ENCODE assay signal across 8 cellular contexts in genomic region chr4:26402017-26402416, GRCh38.
DNase-seq lines count a peak whose midpoint lies in the region; ATAC-seq and TF ChIP-seq lines count a peak whose summit lies in the region.
"Not testable (repeated sequence)": the region's sequence is repeated elsewhere in the genome, so short reads cannot be mapped to it uniquely, and the experiment has no call there.

No MANE protein-coding gene starts in this region.

- H3K9ac ChIP-seq in MM.1S (ENCODE audit: low read length): not testable (repeated sequence)

- peaks cover 14 to 30% (median 24%) of the 10 kb centered on the region in 4 donors for H3K4me1 Mint-ChIP-seq in CD4-positive, CD25-positive, alpha-beta regulatory T cell
- H3K4me1 Mint-ChIP-seq in T-helper 17 cell (peaks cover 18% of the 10 kb centered on the region), brain (peaks cover 58% of the 10 kb centered on the region), nephron progenitor cell (peaks cover 12% of the 10 kb centered on the region)
- H3K4me1 Mint-ChIP-seq in stimulated activated memory B cell treated with anti-CD40 and anti-IgM and Interleukin-4, amounts not matched to agents 10 μg/mL and 1 μg/mL and 100 μg/mL, for 72 hours: peaks cover 17% of the 10 kb centered on the region

- H3K4me1 ChIP-seq in CD4-positive, CD25-positive, alpha-beta regulatory T cell (ENCODE audit: control insufficient read depth, insufficient read depth, low read length, poor library complexity, severe bottlenecking): not testable (repeated sequence)
- peaks cover 18% of the 10 kb centered on the region for H3K4me1 ChIP-seq in MM.1S (ENCODE audit: low read length)

- H3K27me3 ChIP-seq in CD4-positive, CD25-positive, alpha-beta regulatory T cell (ENCODE audit: control insufficient read depth, insufficient read depth, low read length); MM.1S (replicated peaks; ENCODE audit: insufficient read depth, low read length): not testable (repeated sequence)

- H3K9me3 Mint-ChIP-seq in CD4-positive, CD25-positive, alpha-beta regulatory T cell: not testable (repeated sequence)
- H3K9me3 Mint-ChIP-seq in brain: peaks cover 9 to 15% (median 11%) of the 10 kb centered on the region in 5 experiments
- H3K9me3 Mint-ChIP-seq in nephron progenitor cell: peaks cover 22% of the 10 kb centered on the region
- H3K9me3 Mint-ChIP-seq in stimulated activated memory B cell treated with anti-CD40 and anti-IgM and Interleukin-4, amounts not matched to agents 10 μg/mL and 1 μg/mL and 100 μg/mL, for 72 hours: peaks cover 11% of the 10 kb centered on the region

- peaks cover 21% of the 10 kb centered on the region for H3K36me3 Mint-ChIP-seq in CD4-positive, CD25-positive, alpha-beta regulatory T cell
- not testable (repeated sequence) for H3K36me3 Mint-ChIP-seq in T-helper 17 cell (ENCODE audit: low read depth)
- H3K36me3 Mint-ChIP-seq in brain: peaks cover 73% of the 10 kb centered on the region
- H3K36me3 Mint-ChIP-seq in nephron progenitor cell (ENCODE audit: low read depth): peaks cover 67% of the 10 kb centered on the region
- peaks cover 48% of the 10 kb centered on the region for H3K36me3 Mint-ChIP-seq in stimulated activated memory B cell treated with anti-CD40 and anti-IgM and Interleukin-4, amounts not matched to agents 10 μg/mL and 1 μg/mL and 100 μg/mL, for 72 hours

- not testable (repeated sequence) for H3K27me3 Mint-ChIP-seq in CD4-positive, CD25-positive, alpha-beta regulatory T cell; T-helper 17 cell; brain; nephron progenitor cell (ENCODE audit: low read depth, poor library complexity); stimulated activated memory B cell treated with anti-CD40 and anti-IgM and Interleukin-4, amounts not matched to agents 10 μg/mL and 1 μg/mL and 100 μg/mL, for 72 hours

- not testable (repeated sequence) for H3K4me3 ChIP-seq in CD4-positive, CD25-positive, alpha-beta regulatory T cell (ENCODE audit: low read depth, low read length)
- peak overlapping the region; percentile 16 for H3K4me3 ChIP-seq in MM.1S (ENCODE audit: low read length)

- not testable (repeated sequence) for H2AFZ ChIP-seq in MM.1S (ENCODE audit: low read length)

- TF ChIP-seq CTCF in MM.1S (IDR thresholded peaks at IDR 0.05; ENCODE audit: low read length); brain (conservative IDR thresholded peaks at IDR 0.05); nephron progenitor cell (IDR thresholded peaks at IDR 0.05): not testable (repeated sequence)

- DNase-seq in CD4-positive, CD25-positive, alpha-beta regulatory T cell; MM.1S; T-helper 17 cell; nephron progenitor cell: not testable (repeated sequence)

- not testable (repeated sequence) for H3K9me3 ChIP-seq in CD4-positive, CD25-positive, alpha-beta regulatory T cell (ENCODE audit: control insufficient read depth in 2 of 2, low read length in 2 of 2); MM.1S (replicated peaks; ENCODE audit: insufficient read depth, low read length); T-helper 17 cell (ENCODE audit: control insufficient read depth, low read length, poor library complexity, severe bottlenecking)

- not testable (repeated sequence) for H3K4me3 Mint-ChIP-seq in CD4-positive, CD25-positive, alpha-beta regulatory T cell; T-helper 17 cell; nephron progenitor cell; stimulated activated memory B cell treated with anti-CD40 and anti-IgM and Interleukin-4, amounts not matched to agents 10 μg/mL and 1 μg/mL and 100 μg/mL, for 72 hours
- H3K4me3 Mint-ChIP-seq in brain: peak overlapping the region in 1 of 5 experiments; percentile 13

- H4K20me1 ChIP-seq in MM.1S (ENCODE audit: insufficient read depth, low read length): not testable (repeated sequence)

- peak overlapping the region; percentile 9 to 27 (median 14) for H3K27ac Mint-ChIP-seq in CD4-positive, CD25-positive, alpha-beta regulatory T cell
- H3K27ac Mint-ChIP-seq in T-helper 17 cell (peak overlapping the region; percentile 16), brain (peak overlapping the region in 4 of 5 experiments; percentile 9 to 50 (median 13)), nephron progenitor cell (peak overlapping the region; percentile 38)
- peak overlapping the region; percentile 27 for H3K27ac Mint-ChIP-seq in stimulated activated memory B cell treated with anti-CD40 and anti-IgM and Interleukin-4, amounts not matched to agents 10 μg/mL and 1 μg/mL and 100 μg/mL, for 72 hours

- not testable (repeated sequence) for ATAC-seq in CD4-positive, CD25-positive, alpha-beta regulatory T cell (ENCODE audit: low read depth in 2 of 2); T-helper 17 cell; stimulated activated memory B cell treated with anti-CD40 and anti-IgM and Interleukin-4, amounts not matched to agents 10 μg/mL and 1 μg/mL and 100 μg/mL, for 72 hours
- ATAC-seq in GM18858 (IDR thresholded peaks at IDR 0.05; ENCODE audit: unreplicated experiment) (peak; percentile 8), GM21528 (IDR thresholded peaks at IDR 0.05; ENCODE audit: low FRiP score, unreplicated experiment) (peak; percentile 19)

- not testable (repeated sequence) for H3F3A ChIP-seq in MM.1S (ENCODE audit: insufficient read depth, low read length)

- not testable (repeated sequence) for H3K9me2 ChIP-seq in MM.1S (replicated peaks; ENCODE audit: insufficient read depth, low read length)

- H3K27ac ChIP-seq in CD4-positive, CD25-positive, alpha-beta regulatory T cell (ENCODE audit: insufficient read depth, low read length, poor library complexity, severe bottlenecking): not testable (repeated sequence)
- peak overlapping the region; percentile 38; the same call in 1 of the 2 replicates for H3K27ac ChIP-seq in MM.1S (ENCODE audit: low read length)

- not testable (repeated sequence) for H3K79me2 ChIP-seq in MM.1S (ENCODE audit: low read length)

- peak overlapping the region; percentile 47 for H3K4me2 ChIP-seq in MM.1S (ENCODE audit: low read depth, low read length)

- H3K36me3 ChIP-seq in CD4-positive, CD25-positive, alpha-beta regulatory T cell (ENCODE audit: control insufficient read depth, insufficient read depth, low read length): peaks cover 14% of the 10 kb centered on the region
- not testable (repeated sequence) for H3K36me3 ChIP-seq in MM.1S (replicated peaks; ENCODE audit: insufficient read depth, low read length)
